ENCODE assay signal across 13 cellular contexts in genomic region chr5:123455095-123455494, GRCh38. TPM values are rescaled to one million over a fixed set of nuclear protein-coding genes. Genes with fewer than 3 reads are reported as not detected.
DNase-seq lines count a peak whose midpoint lies in the region; ATAC-seq and TF ChIP-seq lines count a peak whose summit lies in the region.
"Had no signal": no experiment of that assay in that cellular context is flagged by ENCODE, and none has a peak within 500 bp of the region (broad histone marks: within the 10 kb centered on the region; RNA-seq: fewer than 3 reads in every experiment).

No MANE protein-coding gene starts in this region.

- H3K4me3 ChIP-seq in uterus: no peak overlapping the region
- H3K4me3 ChIP-seq in foreskin fibroblast (ENCODE audit: low read depth in 1 of 2, low read length in 2 of 2): no peak overlapping the region
- H3K4me3 ChIP-seq: GM23338 had no signal

- no peaks in the 10 kb centered on the region for H3K4me1 ChIP-seq in uterus

- ATAC-seq in GM18868 (IDR thresholded peaks at IDR 0.05; ENCODE audit: unreplicated experiment) (peak; percentile 54), GM21576 (IDR thresholded peaks at IDR 0.05; ENCODE audit: unreplicated experiment) (peak; percentile 60), HG03175 (IDR thresholded peaks at IDR 0.05; ENCODE audit: unreplicated experiment) (peak; percentile 46)
- ATAC-seq: GM23338, left cardiac atrium had no signal

- DNase-seq in SK-N-DZ (ENCODE audit: low spot score) (peak; percentile 23), NCI-H2227 (lab: John Stamatoyannopoulos, UW; ENCODE audit: unreplicated experiment) (no peak), uterus (no peak), foreskin fibroblast (no peak), occipital lobe (lab: John Stamatoyannopoulos, UW) (no peak)
- DNase-seq: activated CD8-positive, alpha-beta memory T cell treated with anti-CD3 and anti-CD28 coated beads for 24 hours; activated naive CD8-positive, alpha-beta T cell treated with anti-CD3 and anti-CD28 coated beads, Interleukin-2, amount 10 ng/mL, durations not matched to agents 7 days and 5 days; left cardiac atrium; NCI-H187 treated with DMSO at 0.1 percent for 48 hours had no signal

- TF ChIP-seq CTCF in uterus (IDR thresholded peaks at IDR 0.05) (no peak), foreskin fibroblast (IDR thresholded peaks at IDR 0.05; ENCODE audit: low read depth, low read length) (no peak)

- no peaks in the 10 kb centered on the region for H3K27me3 ChIP-seq in uterus

- no peaks in the 10 kb centered on the region for H3K36me3 ChIP-seq in uterus

- intact Hi-C loops in uterus (cut with DNase I; ENCODE audit: low total_unique reads): no loop called here

- no peak overlapping the region for H3K27ac ChIP-seq in uterus

- no peak for TF ChIP-seq POLR2A in uterus (IDR thresholded peaks at IDR 0.05)

- H3K9me3 ChIP-seq in uterus: no peaks in the 10 kb centered on the region

RNA-seq across cellular contexts. Expression of gene CEP120, which starts 31.9 kb away (rescaled TPM):
- polyA plus RNA-seq in SK-N-DZ (2014; cell fraction: cytosol; rRNA removed): 20.3 and 21.7 TPM in 2 replicates
- polyA plus RNA-seq in SK-N-DZ (2014; cell fraction: nucleus; rRNA removed): 24.7 and 26.4 TPM in 2 replicates
- total RNA-seq in uterus: 10 to 100 TPM; 18.2 to 55.8 (median 41.0) TPM
- total RNA-seq in occipital lobe: 42.0 TPM

RNA-seq across cellular contexts. Expression of gene CSNK1G3, which starts 56.9 kb away (rescaled TPM):
- 32.1 and 40.8 TPM in 2 replicates for polyA plus RNA-seq in SK-N-DZ (2014; cell fraction: cytosol; rRNA removed)
- polyA plus RNA-seq in SK-N-DZ (2014; cell fraction: nucleus; rRNA removed): 26.0 and 30.0 TPM in 2 replicates
- total RNA-seq in uterus (100 to 1,000 TPM in 1 of 4 donors, 10 to 100 TPM in 3; 42.8 to 151 (median 73.4) TPM), occipital lobe (228 TPM)
